In the genomic region with DNA sequence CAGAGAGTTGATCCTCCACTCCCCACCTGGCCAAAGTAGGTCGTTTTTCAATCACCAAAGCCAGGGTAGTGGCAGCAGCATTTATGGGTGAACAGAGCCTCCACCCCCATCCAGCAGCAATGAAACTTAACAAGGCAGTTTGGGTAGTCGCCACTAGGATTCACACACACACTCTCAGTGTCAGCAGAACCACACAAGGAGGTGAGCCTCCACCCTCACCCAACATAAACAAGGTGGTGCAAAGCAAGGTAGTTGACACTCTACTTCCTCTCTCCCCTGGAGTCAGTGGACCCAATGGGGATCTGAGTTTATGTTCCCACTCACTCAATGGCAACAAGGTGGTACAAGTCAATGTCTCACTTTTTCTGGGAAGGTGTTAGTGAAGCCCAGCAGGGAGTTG, we compare ENCODE assay signal across 26 cellular contexts.
"Had no signal": no experiment of that assay in that cellular context is flagged by ENCODE, and none has a peak within 500 bp of the region (broad histone marks: within the 10 kb centered on the region; RNA-seq: fewer than 3 reads in every experiment).

No MANE protein-coding gene starts in this region.

- H3K36me3 Mint-ChIP-seq: immature natural killer cell, mesothelial cell of epicardium had no signal

- H3K4me3 Mint-ChIP-seq: immature natural killer cell, mesothelial cell of epicardium had no signal

- H3K27ac ChIP-seq: coronary artery, dorsolateral prefrontal cortex, epithelial cell of prostate, esophagus squamous epithelium, gastrocnemius medialis, heart right ventricle, left lung, lower lobe of right lung had no signal

- H3K27ac Mint-ChIP-seq: immature natural killer cell, mesothelial cell of epicardium had no signal

- H3K4me3 ChIP-seq: coronary artery, dorsolateral prefrontal cortex, esophagus squamous epithelium, gastrocnemius medialis, heart right ventricle, left lung, lower lobe of right lung, mucosa of descending colon had no signal

- ATAC-seq: esophagus mucosa, gastrocnemius medialis, heart right ventricle, left lung, left ventricle myocardium superior, lower lobe of right lung, mucosa of descending colon had no signal

- H3K4me1 ChIP-seq: esophagus squamous epithelium, gastrocnemius medialis, heart right ventricle, left lung, lower lobe of right lung had no signal

- H3K36me3 ChIP-seq: esophagus squamous epithelium, gastrocnemius medialis, heart right ventricle, left lung, lower lobe of right lung had no signal

- H3K9me3 ChIP-seq: esophagus squamous epithelium, gastrocnemius medialis, lower lobe of right lung had no signal

- H3K4me1 Mint-ChIP-seq: immature natural killer cell, mesothelial cell of epicardium had no signal

- DNase-seq: dermis blood vessel endothelial cell; dorsolateral prefrontal cortex; effector CD4-positive, alpha-beta T cell; effector memory CD4-positive, alpha-beta T cell; erythroblast; esophagus squamous epithelium; foreskin fibroblast; foreskin melanocyte; gastrocnemius medialis; glutamatergic neuron; head of caudate nucleus; heart right ventricle; hippocampal formation; immature natural killer cell; islet precursor cell; kidney; kidney glomerular epithelial cell; left lung; left ventricle myocardium superior; lower lobe of right lung; mesenchymal stem cell; mucosa of descending colon had no signal

- H3K27me3 ChIP-seq: dorsolateral prefrontal cortex, esophagus squamous epithelium, gastrocnemius medialis, heart right ventricle, left lung had no signal
